ENCODE assay signal across 8 cellular contexts in the genomic region with DNA sequence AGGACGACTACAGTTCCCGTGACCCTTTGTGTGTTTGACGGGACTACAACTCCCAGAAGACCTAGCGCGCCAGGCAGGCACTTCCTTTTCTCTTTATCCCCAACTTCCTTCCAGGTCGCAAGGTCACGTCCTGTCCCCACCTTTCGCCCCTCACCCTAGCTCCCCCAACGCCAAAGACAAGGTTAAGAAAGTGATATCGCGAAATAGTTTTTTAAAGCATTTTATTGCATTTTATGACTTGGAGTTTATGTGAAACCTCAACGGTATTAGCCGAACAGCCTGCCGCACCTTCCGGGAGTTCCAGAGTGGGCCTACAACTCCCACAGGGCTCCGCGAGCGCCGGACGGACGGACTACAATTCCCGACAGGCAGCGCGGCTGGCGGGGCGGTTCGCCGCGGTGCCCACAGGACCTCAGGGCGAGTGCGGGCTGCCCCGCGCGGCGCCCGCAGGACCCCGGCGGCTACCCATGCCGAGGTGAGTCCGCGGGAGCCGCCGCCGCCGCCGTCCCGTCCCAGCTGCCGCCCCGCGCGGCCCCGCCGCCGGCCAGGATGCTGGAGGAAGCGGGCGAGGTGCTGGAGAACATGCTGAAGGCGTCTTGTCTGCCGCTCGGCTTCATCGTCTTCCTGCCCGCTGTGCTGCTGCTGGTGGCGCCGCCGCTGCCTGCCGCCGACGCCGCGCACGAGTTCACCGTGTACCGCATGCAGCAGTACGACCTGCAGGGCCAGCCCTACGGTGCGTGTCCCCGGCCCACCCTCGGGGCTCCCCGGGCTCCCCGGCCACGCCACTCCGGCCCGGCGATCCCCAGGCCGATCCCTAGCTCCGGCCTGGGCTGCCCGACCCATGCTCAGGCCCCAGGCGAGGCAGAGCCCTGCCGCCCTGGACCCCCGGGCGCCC. TPM values are rescaled to one million over a fixed set of nuclear protein-coding genes. Genes with fewer than 3 reads are reported as not detected.
A peak's percentile ranks its signal among the peaks of the same experiment; 100 is the strongest.
DNase-seq lines count a peak whose midpoint lies in the region; ATAC-seq, FAIRE-seq and TF ChIP-seq lines count a peak whose summit lies in the region.

A gene with protein sequence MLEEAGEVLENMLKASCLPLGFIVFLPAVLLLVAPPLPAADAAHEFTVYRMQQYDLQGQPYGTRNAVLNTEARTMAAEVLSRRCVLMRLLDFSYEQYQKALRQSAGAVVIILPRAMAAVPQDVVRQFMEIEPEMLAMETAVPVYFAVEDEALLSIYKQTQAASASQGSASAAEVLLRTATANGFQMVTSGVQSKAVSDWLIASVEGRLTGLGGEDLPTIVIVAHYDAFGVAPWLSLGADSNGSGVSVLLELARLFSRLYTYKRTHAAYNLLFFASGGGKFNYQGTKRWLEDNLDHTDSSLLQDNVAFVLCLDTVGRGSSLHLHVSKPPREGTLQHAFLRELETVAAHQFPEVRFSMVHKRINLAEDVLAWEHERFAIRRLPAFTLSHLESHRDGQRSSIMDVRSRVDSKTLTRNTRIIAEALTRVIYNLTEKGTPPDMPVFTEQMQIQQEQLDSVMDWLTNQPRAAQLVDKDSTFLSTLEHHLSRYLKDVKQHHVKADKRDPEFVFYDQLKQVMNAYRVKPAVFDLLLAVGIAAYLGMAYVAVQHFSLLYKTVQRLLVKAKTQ (plus strand): TSS at position 449 of the 895 bp plus-strand sequence. CDS start 101 bp downstream, at position 550.

- POLR2A ChIA-PET in PC-3 (lab: Charles Lee; ENCODE audit: unreplicated experiment): no interaction called here

- H3K9ac ChIP-seq in PC-3 (ENCODE audit: low read length): peak within 1 kb of the TSS; percentile 97

- H3K27ac ChIP-seq in PC-3 (ENCODE audit: low read length): peak within 1 kb of the TSS; percentile 75
- H3K27ac ChIP-seq in epithelial cell of prostate: peak within 1 kb of the TSS; percentile 80

- no peaks in the 10 kb centered on the region for H3K9me3 ChIP-seq in PC-3 (ENCODE audit: low read length)
- H3K9me3 ChIP-seq in mucosa of descending colon: no peaks in the 10 kb centered on the region

- ATAC-seq in GM21576 (IDR thresholded peaks at IDR 0.05; ENCODE audit: unreplicated experiment) (peak; percentile 70), PC-3 (peak; percentile 86), mucosa of descending colon (peak; percentile 90)

- peak; percentile 46 for FAIRE-seq in D721Med (lab: Jason Lieb, UNC)

- H3K4me3 ChIP-seq in PC-3 (ENCODE audit: low read length) (peak within 1 kb of the TSS; percentile 96), mucosa of descending colon (peak within 1 kb of the TSS; percentile 91)

- CTCF ChIA-PET in PC-3 (lab: Charles Lee): no interaction called here

- H3K36me3 ChIP-seq in PC-3 (ENCODE audit: low read depth, low read length): no peaks in the 10 kb centered on the region
- no peaks in the 10 kb centered on the region for H3K36me3 ChIP-seq in mucosa of descending colon (ENCODE audit: low read depth)

- H3K9me2 ChIP-seq in PC-3 (replicated peaks; ENCODE audit: low read length): no peaks in the 10 kb centered on the region

- peak within 1 kb of the TSS; percentile 98 for H3K4me2 ChIP-seq in PC-3 (ENCODE audit: low read length)

- no peak for TF ChIP-seq RAD21 in Ishikawa (IDR thresholded peaks at IDR 0.05; ENCODE audit: low read depth)

- no peaks in the 10 kb centered on the region for H3F3A ChIP-seq in PC-3 (ENCODE audit: low read length, unreplicated experiment)

- intact Hi-C loops in PC-3 (cut with micrococcal nuclease): no loop called here
- intact Hi-C loops in mucosa of descending colon (cut with DNase I, micrococcal nuclease): no loop called here

- H3K79me2 ChIP-seq in PC-3 (ENCODE audit: low read length): peaks cover 49% of the 10 kb centered on the region

- peaks cover 16% of the 10 kb centered on the region for H4K20me1 ChIP-seq in PC-3 (ENCODE audit: low read length)

- BruUV-seq in PC-3 (replicated peaks; lab: Mats Ljungman, UMichigan): no TSS peak

- TF ChIP-seq EP300 in Ishikawa (IDR thresholded peaks at IDR 0.05; ENCODE audit: borderline replicate concordance): peak; percentile 21; the same call in 1 of the 2 replicates

- H2AFZ ChIP-seq in PC-3 (ENCODE audit: low read length): peak within 1 kb of the TSS; percentile 99

- TF ChIP-seq CTCF in D721Med (IDR thresholded peaks at IDR 0.05; ENCODE audit: insufficient read depth, missing control alignments): no peak
- no peak for TF ChIP-seq CTCF in PC-3 (conservative IDR thresholded peaks at IDR 0.05; ENCODE audit: low read depth, low read length)
- TF ChIP-seq CTCF in mucosa of descending colon (IDR thresholded peaks at IDR 0.05): peak; percentile 14

- H3K4me1 ChIP-seq in PC-3 (ENCODE audit: insufficient read depth, low read length): peaks cover 10% of the 10 kb centered on the region
- H3K4me1 ChIP-seq in mucosa of descending colon (ENCODE audit: low read depth): peaks cover 45% of the 10 kb centered on the region

- DNase-seq in D721Med (ENCODE audit: insufficient read length, low spot score) (peak; percentile 45), PC-3 (peak; percentile 89), activated T-cell treated with anti-CD3 and anti-CD28 coated beads for 48 hours (ENCODE audit: low read depth) (peak; percentile 95), epithelial cell of prostate (ENCODE audit: low read depth, low spot score) (peak; percentile 73), mucosa of descending colon (peak; percentile 96 to 97 (median 97))
- peak; percentile 90 for DNase-seq in stimulated activated CD8-positive, alpha-beta memory T cell treated with anti-CD3 and anti-CD28 coated beads, Interleukin-4, amount 100 ng/mL, for 24 hours (ENCODE audit: low read depth)

- H3K27me3 ChIP-seq in PC-3 (ENCODE audit: low read length): no peaks in the 10 kb centered on the region

TF ChIP-seq in Ishikawa, 13 proteins besides CTCF, POLR2A, EP300 and RAD21:
- TF ChIP-seq TAF1 (IDR thresholded peaks at IDR 0.05; ENCODE audit: low read depth) (peak; percentile 68; the same call in 1 of the 2 replicates), NFIC (IDR thresholded peaks at IDR 0.05) (no peak), YY1 (IDR thresholded peaks at IDR 0.05; ENCODE audit: low read depth) (0 out of 2 replicates have a peak, but pooled peaks have one; percentile 23), CEBPB (IDR thresholded peaks at IDR 0.05) (no peak), EGR1 (IDR thresholded peaks at IDR 0.05) (no peak), TCF12 (IDR thresholded peaks at IDR 0.05; ENCODE audit: low read depth) (peak; percentile 49), CREB1 (IDR thresholded peaks at IDR 0.05; ENCODE audit: low read depth) (0 out of 2 replicates have a peak, but pooled peaks have one; percentile 11)
- TF ChIP-seq, protein P1, sequence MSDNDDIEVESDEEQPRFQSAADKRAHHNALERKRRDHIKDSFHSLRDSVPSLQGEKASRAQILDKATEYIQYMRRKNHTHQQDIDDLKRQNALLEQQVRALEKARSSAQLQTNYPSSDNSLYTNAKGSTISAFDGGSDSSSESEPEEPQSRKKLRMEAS (IDR thresholded peaks at IDR 0.05): peak; percentile 59

RNA-seq across cellular contexts. Expression of the gene that starts here (rescaled TPM):
- total RNA-seq in PC-3 (2014; rRNA removed) (74.7 and 132 TPM in 2 replicates), mucosa of descending colon (100 to 1,000 TPM in 1 of 3 donors, 10 to 100 TPM in 2; 52.6 to 103 (median 94.4) TPM)

Comparison
In these comparisons a context has a peak if more than half of its experiments do, and no peak if none do; other contexts are left out.
1. Peak in every context shown above with its lines: DNase-seq, ATAC-seq, H3K4me3 ChIP-seq and H3K27ac ChIP-seq.
2. DNase-seq: peak in every context shown above with its lines; median percentile 97 in mucosa of descending colon; 95 in activated T-cell treated with anti-CD3 and anti-CD28 coated beads for 48 hours; 90 in stimulated activated CD8-positive, alpha-beta memory T cell treated with anti-CD3 and anti-CD28 coated beads, Interleukin-4, amount 100 ng/mL, for 24 hours; 89 in PC-3; 73 in epithelial cell of prostate; 45 in D721Med.